Comparison of ENCODE assay signal across 1 cellular context in the genomic region with DNA sequence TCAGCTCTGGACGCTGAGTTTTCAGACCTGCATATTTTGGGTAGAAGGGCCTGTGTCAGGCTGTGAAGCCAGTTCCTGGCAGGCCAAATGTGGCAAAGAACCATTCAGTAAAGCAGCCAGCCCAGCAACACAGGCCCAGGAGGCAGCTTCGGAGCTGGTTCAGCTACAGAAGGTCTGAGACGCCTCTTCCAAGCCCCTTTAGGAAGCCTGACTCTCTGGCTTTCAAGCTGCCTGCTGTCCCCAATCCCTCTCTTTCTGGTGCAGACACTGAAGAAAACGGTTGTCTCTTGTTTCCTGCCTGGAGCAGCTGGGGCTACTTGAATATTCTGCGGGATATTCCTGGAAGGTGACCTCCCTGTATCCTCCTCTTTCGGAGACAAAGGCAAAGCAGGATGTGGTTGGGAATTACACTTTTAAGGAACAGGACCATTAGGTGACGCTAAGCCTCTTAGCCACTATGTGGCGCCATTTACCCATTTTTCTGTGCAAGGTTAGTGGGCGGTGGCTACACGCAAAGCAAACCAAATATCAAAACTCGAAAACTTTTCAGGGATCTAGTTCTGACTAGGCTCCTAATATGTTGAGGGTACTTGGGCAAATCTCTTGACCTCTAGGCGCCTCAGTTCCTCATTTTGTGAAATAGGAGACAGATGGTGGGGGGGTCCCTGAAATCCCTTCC.
TF ChIP-seq lines count a peak whose summit lies in the region.

No MANE protein-coding gene starts in this region.

TF ChIP-seq in H1, 55 proteins besides CTCF, POLR2A, EP300 and RAD21 (continued from another document):
- TF ChIP-seq SRF (IDR thresholded peaks at IDR 0.05; ENCODE audit: low read depth, low read length) (no peak), KDM4A (IDR thresholded peaks at IDR 0.05; ENCODE audit: low read depth, low read length, severe bottlenecking) (no peak), TCF12 (IDR thresholded peaks at IDR 0.05; ENCODE audit: low read depth, low read length) (no peak), YY1 (IDR thresholded peaks at IDR 0.05; ENCODE audit: low read depth, low read length) (no peak), TBP (IDR thresholded peaks at IDR 0.05; ENCODE audit: low read depth, low read length) (no peak), SUZ12 (IDR thresholded peaks at IDR 0.05; ENCODE audit: low read length) (no peak), TAF1 (IDR thresholded peaks at IDR 0.05; ENCODE audit: low read depth, low read length) (no peak), ASH2L (IDR thresholded peaks at IDR 0.05; ENCODE audit: low read length) (no peak)
- TF ChIP-seq, protein P1, sequence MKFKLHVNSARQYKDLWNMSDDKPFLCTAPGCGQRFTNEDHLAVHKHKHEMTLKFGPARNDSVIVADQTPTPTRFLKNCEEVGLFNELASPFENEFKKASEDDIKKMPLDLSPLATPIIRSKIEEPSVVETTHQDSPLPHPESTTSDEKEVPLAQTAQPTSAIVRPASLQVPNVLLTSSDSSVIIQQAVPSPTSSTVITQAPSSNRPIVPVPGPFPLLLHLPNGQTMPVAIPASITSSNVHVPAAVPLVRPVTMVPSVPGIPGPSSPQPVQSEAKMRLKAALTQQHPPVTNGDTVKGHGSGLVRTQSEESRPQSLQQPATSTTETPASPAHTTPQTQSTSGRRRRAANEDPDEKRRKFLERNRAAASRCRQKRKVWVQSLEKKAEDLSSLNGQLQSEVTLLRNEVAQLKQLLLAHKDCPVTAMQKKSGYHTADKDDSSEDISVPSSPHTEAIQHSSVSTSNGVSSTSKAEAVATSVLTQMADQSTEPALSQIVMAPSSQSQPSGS (IDR thresholded peaks at IDR 0.05; ENCODE audit: low read length), result no peak
- TF ChIP-seq, protein P2, sequence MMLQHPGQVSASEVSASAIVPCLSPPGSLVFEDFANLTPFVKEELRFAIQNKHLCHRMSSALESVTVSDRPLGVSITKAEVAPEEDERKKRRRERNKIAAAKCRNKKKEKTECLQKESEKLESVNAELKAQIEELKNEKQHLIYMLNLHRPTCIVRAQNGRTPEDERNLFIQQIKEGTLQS (IDR thresholded peaks at IDR 0.05; ENCODE audit: insufficient read depth, low read depth, low read length), result no peak
- TF ChIP-seq, protein P3, sequence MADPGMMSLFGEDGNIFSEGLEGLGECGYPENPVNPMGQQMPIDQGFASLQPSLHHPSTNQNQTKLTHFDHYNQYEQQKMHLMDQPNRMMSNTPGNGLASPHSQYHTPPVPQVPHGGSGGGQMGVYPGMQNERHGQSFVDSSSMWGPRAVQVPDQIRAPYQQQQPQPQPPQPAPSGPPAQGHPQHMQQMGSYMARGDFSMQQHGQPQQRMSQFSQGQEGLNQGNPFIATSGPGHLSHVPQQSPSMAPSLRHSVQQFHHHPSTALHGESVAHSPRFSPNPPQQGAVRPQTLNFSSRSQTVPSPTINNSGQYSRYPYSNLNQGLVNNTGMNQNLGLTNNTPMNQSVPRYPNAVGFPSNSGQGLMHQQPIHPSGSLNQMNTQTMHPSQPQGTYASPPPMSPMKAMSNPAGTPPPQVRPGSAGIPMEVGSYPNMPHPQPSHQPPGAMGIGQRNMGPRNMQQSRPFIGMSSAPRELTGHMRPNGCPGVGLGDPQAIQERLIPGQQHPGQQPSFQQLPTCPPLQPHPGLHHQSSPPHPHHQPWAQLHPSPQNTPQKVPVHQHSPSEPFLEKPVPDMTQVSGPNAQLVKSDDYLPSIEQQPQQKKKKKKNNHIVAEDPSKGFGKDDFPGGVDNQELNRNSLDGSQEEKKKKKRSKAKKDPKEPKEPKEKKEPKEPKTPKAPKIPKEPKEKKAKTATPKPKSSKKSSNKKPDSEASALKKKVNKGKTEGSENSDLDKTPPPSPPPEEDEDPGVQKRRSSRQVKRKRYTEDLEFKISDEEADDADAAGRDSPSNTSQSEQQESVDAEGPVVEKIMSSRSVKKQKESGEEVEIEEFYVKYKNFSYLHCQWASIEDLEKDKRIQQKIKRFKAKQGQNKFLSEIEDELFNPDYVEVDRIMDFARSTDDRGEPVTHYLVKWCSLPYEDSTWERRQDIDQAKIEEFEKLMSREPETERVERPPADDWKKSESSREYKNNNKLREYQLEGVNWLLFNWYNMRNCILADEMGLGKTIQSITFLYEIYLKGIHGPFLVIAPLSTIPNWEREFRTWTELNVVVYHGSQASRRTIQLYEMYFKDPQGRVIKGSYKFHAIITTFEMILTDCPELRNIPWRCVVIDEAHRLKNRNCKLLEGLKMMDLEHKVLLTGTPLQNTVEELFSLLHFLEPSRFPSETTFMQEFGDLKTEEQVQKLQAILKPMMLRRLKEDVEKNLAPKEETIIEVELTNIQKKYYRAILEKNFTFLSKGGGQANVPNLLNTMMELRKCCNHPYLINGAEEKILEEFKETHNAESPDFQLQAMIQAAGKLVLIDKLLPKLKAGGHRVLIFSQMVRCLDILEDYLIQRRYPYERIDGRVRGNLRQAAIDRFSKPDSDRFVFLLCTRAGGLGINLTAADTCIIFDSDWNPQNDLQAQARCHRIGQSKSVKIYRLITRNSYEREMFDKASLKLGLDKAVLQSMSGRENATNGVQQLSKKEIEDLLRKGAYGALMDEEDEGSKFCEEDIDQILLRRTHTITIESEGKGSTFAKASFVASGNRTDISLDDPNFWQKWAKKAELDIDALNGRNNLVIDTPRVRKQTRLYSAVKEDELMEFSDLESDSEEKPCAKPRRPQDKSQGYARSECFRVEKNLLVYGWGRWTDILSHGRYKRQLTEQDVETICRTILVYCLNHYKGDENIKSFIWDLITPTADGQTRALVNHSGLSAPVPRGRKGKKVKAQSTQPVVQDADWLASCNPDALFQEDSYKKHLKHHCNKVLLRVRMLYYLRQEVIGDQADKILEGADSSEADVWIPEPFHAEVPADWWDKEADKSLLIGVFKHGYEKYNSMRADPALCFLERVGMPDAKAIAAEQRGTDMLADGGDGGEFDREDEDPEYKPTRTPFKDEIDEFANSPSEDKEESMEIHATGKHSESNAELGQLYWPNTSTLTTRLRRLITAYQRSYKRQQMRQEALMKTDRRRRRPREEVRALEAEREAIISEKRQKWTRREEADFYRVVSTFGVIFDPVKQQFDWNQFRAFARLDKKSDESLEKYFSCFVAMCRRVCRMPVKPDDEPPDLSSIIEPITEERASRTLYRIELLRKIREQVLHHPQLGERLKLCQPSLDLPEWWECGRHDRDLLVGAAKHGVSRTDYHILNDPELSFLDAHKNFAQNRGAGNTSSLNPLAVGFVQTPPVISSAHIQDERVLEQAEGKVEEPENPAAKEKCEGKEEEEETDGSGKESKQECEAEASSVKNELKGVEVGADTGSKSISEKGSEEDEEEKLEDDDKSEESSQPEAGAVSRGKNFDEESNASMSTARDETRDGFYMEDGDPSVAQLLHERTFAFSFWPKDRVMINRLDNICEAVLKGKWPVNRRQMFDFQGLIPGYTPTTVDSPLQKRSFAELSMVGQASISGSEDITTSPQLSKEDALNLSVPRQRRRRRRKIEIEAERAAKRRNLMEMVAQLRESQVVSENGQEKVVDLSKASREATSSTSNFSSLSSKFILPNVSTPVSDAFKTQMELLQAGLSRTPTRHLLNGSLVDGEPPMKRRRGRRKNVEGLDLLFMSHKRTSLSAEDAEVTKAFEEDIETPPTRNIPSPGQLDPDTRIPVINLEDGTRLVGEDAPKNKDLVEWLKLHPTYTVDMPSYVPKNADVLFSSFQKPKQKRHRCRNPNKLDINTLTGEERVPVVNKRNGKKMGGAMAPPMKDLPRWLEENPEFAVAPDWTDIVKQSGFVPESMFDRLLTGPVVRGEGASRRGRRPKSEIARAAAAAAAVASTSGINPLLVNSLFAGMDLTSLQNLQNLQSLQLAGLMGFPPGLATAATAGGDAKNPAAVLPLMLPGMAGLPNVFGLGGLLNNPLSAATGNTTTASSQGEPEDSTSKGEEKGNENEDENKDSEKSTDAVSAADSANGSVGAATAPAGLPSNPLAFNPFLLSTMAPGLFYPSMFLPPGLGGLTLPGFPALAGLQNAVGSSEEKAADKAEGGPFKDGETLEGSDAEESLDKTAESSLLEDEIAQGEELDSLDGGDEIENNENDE (IDR thresholded peaks at IDR 0.05; ENCODE audit: insufficient replicate concordance, low read length), result no peak
